ENCODE assay signal across 27 cellular contexts in the genomic region with DNA sequence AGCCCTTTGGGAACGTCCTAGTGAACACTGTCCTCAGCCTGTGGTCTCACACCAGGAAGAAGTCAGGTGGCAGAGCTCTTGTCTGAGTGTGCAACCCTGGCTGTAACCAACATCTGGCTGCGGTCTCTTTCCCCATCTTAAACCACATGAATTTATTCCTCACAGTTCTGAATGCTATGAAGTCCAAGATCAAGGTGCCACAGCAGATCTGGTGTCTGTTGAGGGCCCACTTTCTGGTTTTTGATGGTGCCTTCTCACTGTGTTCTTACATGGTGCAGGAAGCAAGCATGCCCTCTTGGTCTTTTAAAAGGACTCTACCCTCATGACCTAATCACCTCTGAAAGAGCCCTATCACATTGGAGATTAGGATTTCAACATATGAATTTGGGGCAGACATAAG. TPM values are rescaled to one million over a fixed set of nuclear protein-coding genes. Genes with fewer than 3 reads are reported as not detected.
DNase-seq lines count a peak whose midpoint lies in the region; ATAC-seq, FAIRE-seq and TF ChIP-seq lines count a peak whose summit lies in the region.
"Had no signal": no experiment of that assay in that cellular context is flagged by ENCODE, and none has a peak within 500 bp of the region (broad histone marks: within the 10 kb centered on the region; RNA-seq: fewer than 3 reads in every experiment).

No MANE protein-coding gene starts in this region.

- TF ChIP-seq POLR2A in GM12892 (IDR thresholded peaks at IDR 0.05; ENCODE audit: low read depth, low read length): no peak

- ATAC-seq in left lobe of liver: peak; percentile 1
- ATAC-seq: HCT116, heart left ventricle, left cardiac atrium, Panc1, pancreas had no signal

- peak; percentile 50 to 56 for DNase-seq in AML-193 (lab: John Stamatoyannopoulos, UW)
- no peak for DNase-seq in GM12892 (ENCODE audit: insufficient read length)
- peak; percentile 76 for DNase-seq in NOMO-1 treated with DMSO at 0.1 percent for 48 hours (lab: John Stamatoyannopoulos, UW; ENCODE audit: unreplicated experiment)
- no peak for DNase-seq in left lobe of liver (ENCODE audit: low spot score)
- DNase-seq in NCI-H510A (lab: John Stamatoyannopoulos, UW): no peak
- no peak for DNase-seq in iPS-NIHi11 (ENCODE audit: low spot score)
- DNase-seq in stimulated activated CD4-positive, alpha-beta T cell treated with anti-CD3 and anti-CD28 coated beads, Interleukin-15, amount 100 ng/mL, for 24 hours: no peak
- DNase-seq: activated CD4-positive, alpha-beta memory T cell treated with anti-CD3 and anti-CD28 coated beads for 36 hours; activated T-cell treated with anti-CD3 and anti-CD28 coated beads for 4 hours; CD4-positive, alpha-beta T cell; central memory CD4-positive, alpha-beta T cell; DMS153; dorsolateral prefrontal cortex; KBM-7; left cardiac atrium; mesenchymal stem cell; NCI-H1092; NCI-H2029; NCI-H2227 treated with DMSO at 0.1 percent for 48 hours; NCI-H774; pancreas had no signal

- peak; percentile 21 for FAIRE-seq in GM12892 (lab: Jason Lieb, UNC)
- FAIRE-seq: astrocyte, pancreas had no signal

RNA-seq across cellular contexts. Expression of a gene that starts 2.7 kb away (rescaled TPM):
- polyA plus RNA-seq in GM12892 (2012; ENCODE audit: missing spikeins): 7.3 TPM
- 184 TPM for total RNA-seq in left lobe of liver
- total RNA-seq: myocyte had no signal
- polyA plus RNA-seq: AG04450 had no signal

RNA-seq across cellular contexts. Expression of a gene that starts 57.1 kb away (rescaled TPM):
- polyA plus RNA-seq in GM12892 (2012; ENCODE audit: missing spikeins): 57.9 TPM
- total RNA-seq in left lobe of liver: 192 TPM

RNA-seq across cellular contexts. Expression of a gene that starts 57.9 kb away (rescaled TPM):
- polyA plus RNA-seq in GM12892 (2012; ENCODE audit: missing spikeins): 133 TPM
- total RNA-seq in left lobe of liver: 37.7 TPM

Comparison
In these comparisons a context has a peak if more than half of its experiments do, and no peak if none do; other contexts are left out.
1. DNase-seq: peak in AML-193 (2 of 2) and NOMO-1 treated with DMSO at 0.1 percent for 48 hours (single experiment); none in GM12892 (single experiment), left lobe of liver (single experiment), NCI-H510A (single experiment), iPS-NIHi11 (single experiment) and stimulated activated CD4-positive, alpha-beta T cell treated with anti-CD3 and anti-CD28 coated beads, Interleukin-15, amount 100 ng/mL, for 24 hours (single experiment).